In genomic region chr17:41652461-41652960, GRCh38 we compare ENCODE assay signal across 27 cellular contexts. TPM values are rescaled to one million over a fixed set of nuclear protein-coding genes. Genes with fewer than 3 reads are reported as not detected.
A peak's percentile ranks its signal among the peaks of the same experiment; 100 is the strongest.
DNase-seq lines count a peak whose midpoint lies in the region; ATAC-seq and TF ChIP-seq lines count a peak whose summit lies in the region.
"Had no signal": no experiment of that assay in that cellular context is flagged by ENCODE, and none has a peak within 500 bp of the region (broad histone marks: within the 10 kb centered on the region; RNA-seq: fewer than 3 reads in every experiment).

No MANE protein-coding gene starts in this region.

- H3K9me3 ChIP-seq in colonic mucosa (no peaks in the 10 kb centered on the region), mucosa of rectum (ENCODE audit: control insufficient read depth in 2 of 2, low read length in 2 of 2) (no peaks in the 10 kb centered on the region), thymus (ENCODE audit: control insufficient read depth) (no peaks in the 10 kb centered on the region)
- H3K9me3 ChIP-seq: psoas muscle, uterus had no signal

- H3K27ac ChIP-seq in colonic mucosa (peak overlapping the region; percentile 96), mucosa of rectum (ENCODE audit: low read depth in 2 of 2, low read length in 2 of 2) (peak overlapping the region; percentile 98 to 99), thymus (ENCODE audit: low read depth) (peak overlapping the region; percentile 11)
- H3K27ac ChIP-seq: C4-2B, psoas muscle, uterus had no signal

- no peak for TF ChIP-seq CTCF in colonic mucosa (IDR thresholded peaks at IDR 0.05)

- ATAC-seq in GM18511 (IDR thresholded peaks at IDR 0.05; ENCODE audit: unreplicated experiment): no peak
- ATAC-seq: activated naive CD8-positive, alpha-beta T cell treated with anti-CD3 and anti-CD28 coated beads, Interleukin-2, amount 50 U/mL, for 24 hours; left colon; psoas muscle; stimulated activated naive CD8-positive, alpha-beta T cell treated with anti-CD3 and anti-CD28 coated beads, Interleukin-15, amount 100 ng/mL, for 72 hours; WTC11 had no signal

- no peaks in the 10 kb centered on the region for H3K27me3 ChIP-seq in colonic mucosa
- no peaks in the 10 kb centered on the region for H3K27me3 ChIP-seq in mucosa of rectum (ENCODE audit: control insufficient read depth in 2 of 2, insufficient read depth in 2 of 2, low read length in 2 of 2)
- H3K27me3 ChIP-seq in thymus (ENCODE audit: control insufficient read depth, insufficient read depth): no peaks in the 10 kb centered on the region
- H3K27me3 ChIP-seq: uterus had no signal

- peak; percentile 70 for TF ChIP-seq EP300 in Ishikawa (IDR thresholded peaks at IDR 0.05; ENCODE audit: borderline replicate concordance)

- peaks cover 34% of the 10 kb centered on the region for H3K4me1 ChIP-seq in colonic mucosa
- peaks cover 78 to 90% of the 10 kb centered on the region in 2 donors for H3K4me1 ChIP-seq in mucosa of rectum (ENCODE audit: control insufficient read depth in 2 of 2, insufficient read depth in 2 of 2, low read length in 2 of 2)
- peaks cover 9% of the 10 kb centered on the region for H3K4me1 ChIP-seq in thymus (ENCODE audit: control insufficient read depth, insufficient read depth, low read length)
- H3K4me1 ChIP-seq: uterus had no signal

- intact Hi-C loops in colonic mucosa (cut with DNase I): loop anchor here (5.0 kb wide), 1 partner anchor 750 kb away; no protein-coding TSS in a partner anchor

- H3K4me3 ChIP-seq in colonic mucosa: no peak overlapping the region
- no peak overlapping the region for H3K4me3 ChIP-seq in mucosa of rectum (ENCODE audit: low read length in 2 of 2)
- no peak overlapping the region for H3K4me3 ChIP-seq in thymus (ENCODE audit: low read length)
- H3K4me3 ChIP-seq: psoas muscle, uterus had no signal

- no peak for DNase-seq in colonic mucosa
- no peak for DNase-seq in NCI-H446 treated with DMSO at 0.1 percent for 48 hours (lab: John Stamatoyannopoulos, UW)
- DNase-seq in T-helper 2 cell: no peak
- DNase-seq in DMS53 (lab: John Stamatoyannopoulos, UW): no peak
- DNase-seq: activated CD4-positive, alpha-beta T cell treated with anti-CD3 and anti-CD28 coated beads, Interleukin-2, amount 50 U/mL, for 4 hours; activated CD8-positive, alpha-beta memory T cell treated with anti-CD3 and anti-CD28 coated beads, Interleukin-2, amount 50 U/mL, for 48 hours; activated naive CD8-positive, alpha-beta T cell treated with anti-CD3 and anti-CD28 coated beads, Interleukin-2, amount 50 U/mL, for 24 hours; GDM1; glutamatergic neuron; KG1; left colon; NCI-H2171 treated with DMSO at 0.1 percent for 48 hours; NCI-H526 treated with DMSO at 0.1 percent for 48 hours; RPMI8226; stimulated activated CD4-positive, alpha-beta T cell treated with anti-CD3 and anti-CD28 coated beads, Interleukin-4, amount 100 ng/mL, for 24 hours; stimulated activated naive CD8-positive, alpha-beta T cell treated with anti-CD3 and anti-CD28 coated beads, Interleukin-15, amount 100 ng/mL, for 72 hours; T1000; uterus had no signal

- WGBS in thymus: 94% methylated on average over 4 of the region's 4 CpGs

- H3K9ac ChIP-seq in colonic mucosa (ENCODE audit: low read depth in 2 of 2, low read length in 2 of 2) (peak overlapping the region in 1 of 2 donors; percentile 95), mucosa of rectum (ENCODE audit: low read depth in 1 of 2, low read length in 2 of 2) (peak overlapping the region in 1 of 2 donors; percentile 68)

- no peak for TF ChIP-seq RAD21 in Ishikawa (IDR thresholded peaks at IDR 0.05; ENCODE audit: low read depth)

- H3K36me3 ChIP-seq in colonic mucosa: no peaks in the 10 kb centered on the region
- no peaks in the 10 kb centered on the region for H3K36me3 ChIP-seq in mucosa of rectum (ENCODE audit: control insufficient read depth in 2 of 2, insufficient read depth in 2 of 2, low read length in 2 of 2)
- no peaks in the 10 kb centered on the region for H3K36me3 ChIP-seq in thymus (ENCODE audit: control insufficient read depth, insufficient read depth)
- H3K36me3 ChIP-seq: uterus had no signal

TF ChIP-seq in Ishikawa, 13 proteins besides CTCF, POLR2A, EP300 and RAD21:
- TF ChIP-seq TEAD4 (IDR thresholded peaks at IDR 0.05): 0 out of 2 replicates have a peak, but pooled peaks have one; percentile 15
- TF ChIP-seq TCF12 (IDR thresholded peaks at IDR 0.05; ENCODE audit: low read depth): peak; percentile 70
- TF ChIP-seq CEBPB (IDR thresholded peaks at IDR 0.05): no peak
- TF ChIP-seq NFIC (IDR thresholded peaks at IDR 0.05): peak; percentile 63; the same call in 1 of the 2 replicates
TF ChIP-seq in Ishikawa: peak in this region for 3.

RNA-seq across cellular contexts. Expression of gene KRT17, which starts 28.1 kb away (rescaled TPM):
- total RNA-seq in colonic mucosa: 1 to 10 TPM in 1 of 2 donors, not detected in 1; 1.2 TPM
- 2,044 TPM for polyA plus RNA-seq in thymus
- total RNA-seq: activated T-helper 2 cell treated with anti-CD3 and anti-CD28 coated beads, Interferon-gamma antibody, Interleukin-2, Interleukin-4, amounts not matched to agents 10 μg/mL and 5 μg/mL and 100 μg/mL, durations not matched to agents 14 hours and 24 hours and 36 hours; psoas muscle had no signal

RNA-seq across cellular contexts. Expression of gene EIF1, which starts 36.2 kb away (rescaled TPM):
- 100 to 1,000 TPM; 574 to 740 TPM for total RNA-seq in colonic mucosa
- polyA plus RNA-seq in thymus: 1,051 TPM

RNA-seq across cellular contexts. Expression of gene KRT16, which starts 39.9 kb away (rescaled TPM):
- not detected for total RNA-seq in colonic mucosa
- 262 TPM for polyA plus RNA-seq in thymus
- total RNA-seq: activated T-helper 2 cell treated with anti-CD3 and anti-CD28 coated beads, Interferon-gamma antibody, Interleukin-2, Interleukin-4, amounts not matched to agents 10 μg/mL and 5 μg/mL and 100 μg/mL, durations not matched to agents 14 hours and 24 hours and 36 hours; left colon; uterus; WTC11 had no signal

RNA-seq across cellular contexts. Expression of gene GAST, which starts 59.6 kb away (rescaled TPM):
- total RNA-seq in colonic mucosa: not detected
- polyA plus RNA-seq in thymus: 77.6 TPM
- total RNA-seq: activated T-helper 2 cell treated with anti-CD3 and anti-CD28 coated beads, Interferon-gamma antibody, Interleukin-2, Interleukin-4, amounts not matched to agents 10 μg/mL and 5 μg/mL and 100 μg/mL, durations not matched to agents 14 hours and 24 hours and 36 hours; chondrocyte; left colon; psoas muscle; uterus; WTC11 had no signal
- polyA plus RNA-seq: psoas muscle had no signal

Comparison
In these comparisons a context has a peak if more than half of its experiments do, and no peak if none do; other contexts are left out.
1. H3K27ac ChIP-seq: peak in every context shown above with its lines; median percentile 98 in mucosa of rectum; 96 in colonic mucosa; 11 in thymus.